15 cellular contexts compared by ENCODE assay signal in the genomic region with DNA sequence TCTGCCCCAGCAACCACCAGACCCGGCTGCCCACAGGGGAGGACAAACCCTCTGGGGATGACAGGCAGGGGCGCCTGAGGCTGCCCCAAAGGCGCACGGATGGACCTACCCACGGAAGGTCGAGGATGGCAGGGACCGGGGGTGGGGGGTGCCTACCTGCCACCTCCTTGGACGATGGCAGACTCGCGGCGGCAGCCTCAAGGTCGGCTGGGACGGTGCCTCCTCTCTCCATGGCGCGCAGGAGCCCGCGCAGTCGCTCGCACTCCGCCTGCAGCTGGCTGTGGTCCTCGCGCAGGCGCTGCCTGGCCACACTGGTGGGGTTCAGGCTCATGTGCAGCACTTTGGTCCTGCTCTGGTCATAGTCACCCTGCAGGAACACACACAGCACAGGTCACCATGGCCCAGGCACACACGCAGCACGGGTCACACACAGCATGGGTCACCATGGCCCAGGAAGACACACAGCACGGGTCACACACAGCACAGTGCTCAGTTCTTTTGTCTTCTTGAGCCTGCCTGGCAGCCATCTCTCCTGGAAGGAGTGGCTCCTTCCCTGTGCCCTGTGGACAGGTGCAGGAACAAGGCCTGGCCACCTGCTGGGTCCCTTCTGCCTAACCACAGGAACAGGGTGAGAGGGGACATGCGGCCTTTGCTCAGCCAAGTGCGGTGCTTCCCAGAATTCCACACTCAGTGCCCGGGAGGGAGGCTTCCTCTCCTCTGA.
A peak's percentile ranks its signal among the peaks of the same experiment; 100 is the strongest.
DNase-seq lines count a peak whose midpoint lies in the region; ATAC-seq and FAIRE-seq lines count a peak whose summit lies in the region.
"Had no signal": no experiment of that assay in that cellular context is flagged by ENCODE, and none has a peak within 500 bp of the region (broad histone marks: within the 10 kb centered on the region; RNA-seq: fewer than 3 reads in every experiment).

No MANE protein-coding gene starts in this region.

- H3K4me3 Mint-ChIP-seq in activated T-cell treated with anti-CD3 and anti-CD28 coated beads, Interleukin-2, amount 50 U/mL, for 4 hours: peak overlapping the region; percentile 11
- H3K4me3 Mint-ChIP-seq in dendritic cell treated with granulocyte-macrophage colony-stimulating factor and Interleukin-4, amounts not matched to agents 40 ng/mL and 50 ng/mL, for 4 days: no peak overlapping the region
- H3K4me3 Mint-ChIP-seq in activated CD8-positive, alpha-beta T cell treated with anti-CD3 and anti-CD28 coated beads, Interleukin-2, amount 10 ng/mL, durations not matched to agents 7 days and 5 days: no peak overlapping the region

- no peak overlapping the region for H2BK5ac ChIP-seq in trophoblast cell (ENCODE audit: low read depth, low read length, poor library complexity)

- no peaks in the 10 kb centered on the region for H3K36me3 ChIP-seq in trophoblast cell (ENCODE audit: control insufficient read depth in 1 of 2, insufficient read depth in 2 of 2, low read length in 2 of 2)
- H3K36me3 ChIP-seq: sigmoid colon had no signal

- peaks cover 21% of the 10 kb centered on the region for H3K36me3 Mint-ChIP-seq in activated T-cell treated with anti-CD3 and anti-CD28 coated beads, Interleukin-2, amount 50 U/mL, for 4 hours (ENCODE audit: insufficient read depth)
- H3K36me3 Mint-ChIP-seq in dendritic cell treated with granulocyte-macrophage colony-stimulating factor and Interleukin-4, amounts not matched to agents 40 ng/mL and 50 ng/mL, for 4 days (ENCODE audit: low read depth): peaks cover 68% of the 10 kb centered on the region
- H3K36me3 Mint-ChIP-seq in activated CD8-positive, alpha-beta T cell treated with anti-CD3 and anti-CD28 coated beads, Interleukin-2, amount 10 ng/mL, durations not matched to agents 7 days and 5 days (ENCODE audit: low read depth): peaks cover 54% of the 10 kb centered on the region

- no peak for FAIRE-seq in frontal cortex (lab: Jason Lieb, UNC)

- H3K23ac ChIP-seq in trophoblast cell (ENCODE audit: low read length): no peak overlapping the region

- CTCF ChIA-PET in activated CD8-positive, alpha-beta T cell treated with anti-CD3 and anti-CD28 coated beads, Interleukin-2, amount 10 ng/mL, durations not matched to agents 7 days and 5 days (lab: Charles Lee): no interaction called here

- H3K4me1 ChIP-seq in trophoblast cell (ENCODE audit: control insufficient read depth in 1 of 2, insufficient read depth in 2 of 2, low read length in 2 of 2): no peaks in the 10 kb centered on the region
- H3K4me1 ChIP-seq: sigmoid colon had no signal

- H4K8ac ChIP-seq in trophoblast cell (ENCODE audit: low read depth, low read length): no peak overlapping the region

- H2BK12ac ChIP-seq in trophoblast cell (ENCODE audit: low read length): no peak overlapping the region

- H3K27ac Mint-ChIP-seq in dendritic cell treated with granulocyte-macrophage colony-stimulating factor and Interleukin-4, amounts not matched to agents 40 ng/mL and 50 ng/mL, for 4 days: peak overlapping the region; percentile 36
- H3K27ac Mint-ChIP-seq in activated CD8-positive, alpha-beta T cell treated with anti-CD3 and anti-CD28 coated beads, Interleukin-2, amount 10 ng/mL, durations not matched to agents 7 days and 5 days: no peak overlapping the region

- H3K4me3 ChIP-seq in trophoblast cell (ENCODE audit: low read depth, low read length): peak overlapping the region; percentile 18
- H3K4me3 ChIP-seq: gastroesophageal sphincter, GM23248, sigmoid colon had no signal

- intact Hi-C loops in dendritic cell treated with granulocyte-macrophage colony-stimulating factor and Interleukin-4, amounts not matched to agents 40 ng/mL and 50 ng/mL, for 4 days (cut with micrococcal nuclease): no loop called here

- no peak overlapping the region for H3K4ac ChIP-seq in trophoblast cell (ENCODE audit: low read depth, low read length)

- peaks cover 49% of the 10 kb centered on the region for H3K4me1 Mint-ChIP-seq in activated T-cell treated with anti-CD3 and anti-CD28 coated beads, Interleukin-2, amount 50 U/mL, for 4 hours (ENCODE audit: low read depth)
- peaks cover 62% of the 10 kb centered on the region for H3K4me1 Mint-ChIP-seq in dendritic cell treated with granulocyte-macrophage colony-stimulating factor and Interleukin-4, amounts not matched to agents 40 ng/mL and 50 ng/mL, for 4 days (ENCODE audit: low read depth)
- H3K4me1 Mint-ChIP-seq in activated CD8-positive, alpha-beta T cell treated with anti-CD3 and anti-CD28 coated beads, Interleukin-2, amount 10 ng/mL, durations not matched to agents 7 days and 5 days (ENCODE audit: low read depth): peaks cover 39% of the 10 kb centered on the region

- H3K18ac ChIP-seq in trophoblast cell (ENCODE audit: low read length): no peak overlapping the region

- no peak overlapping the region for H3K27ac ChIP-seq in trophoblast cell (ENCODE audit: low read depth, low read length)
- H3K27ac ChIP-seq: gastroesophageal sphincter, GM23248, sigmoid colon had no signal

- POLR2A ChIA-PET in activated CD8-positive, alpha-beta T cell treated with anti-CD3 and anti-CD28 coated beads, Interleukin-2, amount 10 ng/mL, durations not matched to agents 7 days and 5 days (lab: Charles Lee): no interaction called here

- H4K91ac ChIP-seq in trophoblast cell (ENCODE audit: low read depth, low read length): no peak overlapping the region

- H3K27me3 ChIP-seq in trophoblast cell (ENCODE audit: insufficient read depth, low read length): no peaks in the 10 kb centered on the region
- H3K27me3 ChIP-seq: gastroesophageal sphincter, sigmoid colon had no signal

- no peak overlapping the region for H2AK5ac ChIP-seq in trophoblast cell (ENCODE audit: low read length)

- no peaks in the 10 kb centered on the region for H3K79me2 ChIP-seq in trophoblast cell (ENCODE audit: control insufficient read depth, insufficient read depth, low read length, poor library complexity)

- peaks cover 7% of the 10 kb centered on the region for H3K9me3 ChIP-seq in trophoblast cell (ENCODE audit: insufficient read depth, low read depth, low read length)
- H3K9me3 ChIP-seq: gastroesophageal sphincter, sigmoid colon had no signal

- no CpG with 5 or more reads among the region's 29 CpGs for WGBS in trophoblast cell (ENCODE audit: extremely low coverage, insufficient coverage, insufficient read length)

- H3K9ac ChIP-seq in trophoblast cell (ENCODE audit: low read length): no peak overlapping the region
- H3K9ac ChIP-seq: GM23248 had no signal

- no peak overlapping the region for H3K14ac ChIP-seq in trophoblast cell (ENCODE audit: low read length)

- H2BK120ac ChIP-seq in trophoblast cell (ENCODE audit: insufficient read depth, low read length, poor library complexity): no peak overlapping the region

- ATAC-seq in activated T-cell treated with anti-CD3 and anti-CD28 coated beads, Interleukin-2, amount 50 U/mL, for 4 hours: no peak
- ATAC-seq in activated CD8-positive, alpha-beta T cell treated with anti-CD3 and anti-CD28 coated beads, Interleukin-2, amount 10 ng/mL, durations not matched to agents 7 days and 5 days: no peak
- ATAC-seq: gastroesophageal sphincter had no signal

- no peak overlapping the region for H2AFZ ChIP-seq in trophoblast cell (ENCODE audit: insufficient read depth, low read length, poor library complexity)
- H2AFZ ChIP-seq: GM23248 had no signal

- no peaks in the 10 kb centered on the region for H3K9me3 Mint-ChIP-seq in activated T-cell treated with anti-CD3 and anti-CD28 coated beads, Interleukin-2, amount 50 U/mL, for 4 hours
- no peaks in the 10 kb centered on the region for H3K9me3 Mint-ChIP-seq in dendritic cell treated with granulocyte-macrophage colony-stimulating factor and Interleukin-4, amounts not matched to agents 40 ng/mL and 50 ng/mL, for 4 days
- no peaks in the 10 kb centered on the region for H3K9me3 Mint-ChIP-seq in activated CD8-positive, alpha-beta T cell treated with anti-CD3 and anti-CD28 coated beads, Interleukin-2, amount 10 ng/mL, durations not matched to agents 7 days and 5 days (ENCODE audit: insufficient read depth)

- no peaks in the 10 kb centered on the region for H3K79me1 ChIP-seq in trophoblast cell (ENCODE audit: low read length)

- H4K12ac ChIP-seq in trophoblast cell (ENCODE audit: low read depth, low read length): no peak overlapping the region

- H3K27me3 Mint-ChIP-seq in activated T-cell treated with anti-CD3 and anti-CD28 coated beads, Interleukin-2, amount 50 U/mL, for 4 hours (ENCODE audit: low read depth): no peaks in the 10 kb centered on the region
- no peaks in the 10 kb centered on the region for H3K27me3 Mint-ChIP-seq in dendritic cell treated with granulocyte-macrophage colony-stimulating factor and Interleukin-4, amounts not matched to agents 40 ng/mL and 50 ng/mL, for 4 days
- H3K27me3 Mint-ChIP-seq in activated CD8-positive, alpha-beta T cell treated with anti-CD3 and anti-CD28 coated beads, Interleukin-2, amount 10 ng/mL, durations not matched to agents 7 days and 5 days (ENCODE audit: low read depth): no peaks in the 10 kb centered on the region

- no peak overlapping the region for H3K4me2 ChIP-seq in trophoblast cell (ENCODE audit: low read length)

- no peak for DNase-seq in activated T-cell treated with anti-CD3 and anti-CD28 coated beads, Interleukin-2, amount 50 U/mL, for 4 hours
- DNase-seq in activated T-cell treated with anti-CD3 and anti-CD28 coated beads for 4 hours (no peak), NCI-H146 (lab: John Stamatoyannopoulos, UW) (peak; percentile 55), trophoblast cell (no peak), frontal cortex (ENCODE audit: low spot score in 2 of 2) (no peak), NCI-H1417 (lab: John Stamatoyannopoulos, UW) (no peak)
- no peak for DNase-seq in activated CD8-positive, alpha-beta T cell treated with anti-CD3 and anti-CD28 coated beads, Interleukin-2, amount 10 ng/mL, durations not matched to agents 7 days and 5 days
- DNase-seq: activated CD8-positive, alpha-beta memory T cell treated with anti-CD3 and anti-CD28 coated beads, Interleukin-2, amount 50 U/mL, for 48 hours; GM23248; mesenchymal stem cell; MM.1S; sigmoid colon; stimulated activated CD4-positive, alpha-beta T cell treated with anti-CD3 and anti-CD28 coated beads, Interleukin-2, amount 100 ng/mL, for 48 hours had no signal
